In genomic region chr1:111620412-111620971, GRCh38 we compare ENCODE assay signal across 8 cellular contexts. TPM values are rescaled to one million over a fixed set of nuclear protein-coding genes. Genes with fewer than 3 reads are reported as not detected.
DNase-seq lines count a peak whose midpoint lies in the region; ATAC-seq and TF ChIP-seq lines count a peak whose summit lies in the region.

No MANE protein-coding gene starts in this region.

- H3K4me3 ChIP-seq in WI38 (ENCODE audit: low read depth, low read length) (peak overlapping the region; percentile 86), gastroesophageal sphincter (peak overlapping the region; percentile 68 to 74)

- DNase-seq in SIG-M5 treated with dmso at 0.1 percent for 504 hours (lab: John Stamatoyannopoulos, UW; ENCODE audit: unreplicated experiment) (peak; percentile 75), SIG-M5 (lab: John Stamatoyannopoulos, UW) (no peak), sciatic nerve (ENCODE audit: low spot score) (peak; percentile 76), NCI-H526 treated with DMSO at 0.1 percent for 48 hours (lab: John Stamatoyannopoulos, UW) (no peak), cerebellum (ENCODE audit: low spot score) (no peak)

- TF ChIP-seq EP300 in gastroesophageal sphincter (IDR thresholded peaks at IDR 0.05), result no peak

- peaks cover 17 to 77% (median 21%) of the 10 kb centered on the region in 3 donors for H3K4me1 ChIP-seq in gastroesophageal sphincter

- H3K9me3 ChIP-seq in gastroesophageal sphincter, result no peaks in the 10 kb centered on the region

- TF ChIP-seq CTCF in WI38 (IDR thresholded peaks at IDR 0.05; ENCODE audit: low read depth, low read length) (no peak), gastroesophageal sphincter (IDR thresholded peaks at IDR 0.05) (no peak)

- no peaks in the 10 kb centered on the region for H3K27me3 ChIP-seq in gastroesophageal sphincter

- ATAC-seq in HG03354 (IDR thresholded peaks at IDR 0.05; ENCODE audit: poor library complexity, severe bottlenecking, unreplicated experiment) (peak; percentile 12), gastroesophageal sphincter (peak; percentile 29), sciatic nerve (peak; percentile 37)

- peak overlapping the region; percentile 92 to 96 (median 94) for H3K27ac ChIP-seq in gastroesophageal sphincter

- intact Hi-C loops in sciatic nerve (cut with DNase I), result no loop called here

- whole genome bisulfite sequencing in gastroesophageal sphincter (ENCODE audit: low coverage in 1 of 2), 2 donors, result 0% methylated on average over 4 to 15 of the region's 15 CpGs

- no peaks in the 10 kb centered on the region for H3K36me3 ChIP-seq in gastroesophageal sphincter

- TF ChIP-seq POLR2A in gastroesophageal sphincter (IDR thresholded peaks at IDR 0.05), result no peak

RNA-seq across cellular contexts. Expression of gene RAP1A, which starts 0.9 kb away (rescaled TPM):
- total RNA-seq in gastroesophageal sphincter (100 to 1,000 TPM; 177 to 268 (median 214) TPM), sciatic nerve (97.0 TPM), cerebellum (22.6 TPM)

Comparison
In these comparisons a context has a peak if more than half of its experiments do, and no peak if none do; other contexts are left out.
1. DNase-seq: peak in SIG-M5 treated with dmso at 0.1 percent for 504 hours (single experiment) and sciatic nerve (single experiment); none in SIG-M5 (single experiment), NCI-H526 treated with DMSO at 0.1 percent for 48 hours (single experiment) and cerebellum (single experiment).
2. Peak in every context shown above with its lines, with median percentiles within 50 percentile points of each other: ATAC-seq.